1 cellular context compared by ENCODE assay signal in the genomic region with DNA sequence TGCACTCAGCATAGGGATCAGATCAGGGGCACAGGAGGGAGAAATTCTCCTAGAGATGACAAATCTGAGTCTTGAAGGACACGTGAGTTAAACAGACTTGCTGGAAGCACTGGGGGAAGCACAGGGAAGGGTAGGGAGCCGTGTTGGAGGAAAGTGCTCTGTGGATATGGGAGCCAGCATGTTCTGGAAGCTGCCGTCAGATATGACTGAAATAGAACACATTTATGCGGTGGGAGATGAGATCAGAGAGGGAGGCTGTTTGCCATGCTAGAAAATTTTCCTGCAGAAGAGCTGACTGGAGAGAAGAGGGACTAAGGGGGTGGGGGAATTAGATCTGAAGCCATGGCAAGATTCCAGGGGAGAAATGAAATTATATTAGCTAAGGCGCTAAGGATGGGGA.
TF ChIP-seq lines count a peak whose summit lies in the region.

No MANE protein-coding gene starts in this region.

TF ChIP-seq in A549, 52 proteins besides CTCF, POLR2A, EP300 and RAD21 (continued from another document):
- TF ChIP-seq FOSL2 (IDR thresholded peaks at IDR 0.05), result no peak
- no peak for TF ChIP-seq FOSL2 (CRISPR knock-in tag; IDR thresholded peaks at IDR 0.05)
- TF ChIP-seq EHMT2 (IDR thresholded peaks at IDR 0.05; ENCODE audit: low read depth), result no peak
- no peak for TF ChIP-seq FOSB (CRISPR knock-in tag; IDR thresholded peaks at IDR 0.05)
- no peak for TF ChIP-seq HOXB13 (CRISPR knock-in tag; IDR thresholded peaks at IDR 0.05; ENCODE audit: low read depth)
- no peak for TF ChIP-seq CBX8 (IDR thresholded peaks at IDR 0.05)
- TF ChIP-seq, protein P1, sequence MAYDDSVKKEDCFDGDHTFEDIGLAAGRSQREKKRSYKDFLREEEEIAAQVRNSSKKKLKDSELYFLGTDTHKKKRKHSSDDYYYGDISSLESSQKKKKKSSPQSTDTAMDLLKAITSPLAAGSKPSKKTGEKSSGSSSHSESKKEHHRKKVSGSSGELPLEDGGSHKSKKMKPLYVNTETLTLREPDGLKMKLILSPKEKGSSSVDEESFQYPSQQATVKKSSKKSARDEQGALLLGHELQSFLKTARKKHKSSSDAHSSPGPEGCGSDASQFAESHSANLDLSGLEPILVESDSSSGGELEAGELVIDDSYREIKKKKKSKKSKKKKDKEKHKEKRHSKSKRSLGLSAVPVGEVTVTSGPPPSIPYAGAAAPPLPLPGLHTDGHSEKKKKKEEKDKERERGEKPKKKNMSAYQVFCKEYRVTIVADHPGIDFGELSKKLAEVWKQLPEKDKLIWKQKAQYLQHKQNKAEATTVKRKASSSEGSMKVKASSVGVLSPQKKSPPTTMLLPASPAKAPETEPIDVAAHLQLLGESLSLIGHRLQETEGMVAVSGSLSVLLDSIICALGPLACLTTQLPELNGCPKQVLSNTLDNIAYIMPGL (CRISPR knock-in tag; IDR thresholded peaks at IDR 0.05; ENCODE audit: borderline replicate concordance), result no peak
- TF ChIP-seq, protein P2, sequence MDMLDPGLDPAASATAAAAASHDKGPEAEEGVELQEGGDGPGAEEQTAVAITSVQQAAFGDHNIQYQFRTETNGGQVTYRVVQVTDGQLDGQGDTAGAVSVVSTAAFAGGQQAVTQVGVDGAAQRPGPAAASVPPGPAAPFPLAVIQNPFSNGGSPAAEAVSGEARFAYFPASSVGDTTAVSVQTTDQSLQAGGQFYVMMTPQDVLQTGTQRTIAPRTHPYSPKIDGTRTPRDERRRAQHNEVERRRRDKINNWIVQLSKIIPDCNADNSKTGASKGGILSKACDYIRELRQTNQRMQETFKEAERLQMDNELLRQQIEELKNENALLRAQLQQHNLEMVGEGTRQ (IDR thresholded peaks at IDR 0.05), result no peak
- TF ChIP-seq KDM5A (IDR thresholded peaks at IDR 0.05), result no peak
- TF ChIP-seq MYC (IDR thresholded peaks at IDR 0.05; ENCODE audit: borderline replicate concordance, low read length), result no peak
- no peak for TF ChIP-seq RCOR1 (IDR thresholded peaks at IDR 0.05; ENCODE audit: low read depth, low read length)
- no peak for TF ChIP-seq NPAS2 (CRISPR knock-in tag; IDR thresholded peaks at IDR 0.05; ENCODE audit: borderline replicate concordance)
- TF ChIP-seq ATOH8 (CRISPR knock-in tag; IDR thresholded peaks at IDR 0.05; ENCODE audit: low read depth), result no peak
